1 cellular context compared by ENCODE assay signal in genomic region chr10:5293691-5294550, GRCh38.
TF ChIP-seq lines count a peak whose summit lies in the region.

No MANE protein-coding gene starts in this region.

TF ChIP-seq in HepG2, 621 proteins besides CTCF, POLR2A, EP300 and RAD21 (continued from another document):
- TF ChIP-seq ZFP90 (CRISPR knock-in tag; IDR thresholded peaks at IDR 0.05; ENCODE audit: borderline replicate concordance): no peak
- TF ChIP-seq KDM5B (CRISPR knock-in tag; IDR thresholded peaks at IDR 0.05; ENCODE audit: borderline replicate concordance): 0 out of 2 replicates have a peak, but pooled peaks have one; percentile 20
- no peak for TF ChIP-seq ZBTB1 (CRISPR knock-in tag; IDR thresholded peaks at IDR 0.05; ENCODE audit: borderline replicate concordance)
- no peak for TF ChIP-seq JUN (CRISPR knock-in tag; IDR thresholded peaks at IDR 0.05)
- TF ChIP-seq YY1 (IDR thresholded peaks at IDR 0.05; ENCODE audit: insufficient read depth, insufficient replicate concordance, low read depth, low read length): peak; percentile 33
- no peak for TF ChIP-seq NFYB (CRISPR knock-in tag; IDR thresholded peaks at IDR 0.05)
- 0 out of 2 replicates have a peak, but pooled peaks have one; percentile 23 for TF ChIP-seq HINFP (CRISPR knock-in tag; IDR thresholded peaks at IDR 0.05; ENCODE audit: low read depth)
- TF ChIP-seq PBX3 (CRISPR knock-in tag; IDR thresholded peaks at IDR 0.05; ENCODE audit: borderline replicate concordance): no peak
- TF ChIP-seq ARNTL (CRISPR knock-in tag; IDR thresholded peaks at IDR 0.05): no peak
- no peak for TF ChIP-seq RFX3 (CRISPR knock-in tag; IDR thresholded peaks at IDR 0.05)
- peak; percentile 44; the same call in 1 of the 2 replicates for TF ChIP-seq THAP11 (CRISPR knock-in tag; IDR thresholded peaks at IDR 0.05)
- no peak for TF ChIP-seq TOPORS (CRISPR knock-in tag; IDR thresholded peaks at IDR 0.05)
- TF ChIP-seq NFKBIZ (CRISPR knock-in tag; IDR thresholded peaks at IDR 0.05): no peak
- TF ChIP-seq CERS6 (CRISPR knock-in tag; IDR thresholded peaks at IDR 0.05): no peak
- TF ChIP-seq ZNF280B (CRISPR knock-in tag; IDR thresholded peaks at IDR 0.05; ENCODE audit: borderline replicate concordance): no peak; the same call in 1 of the 2 replicates
- TF ChIP-seq STAG1 (CRISPR knock-in tag; IDR thresholded peaks at IDR 0.05): peak; percentile 83
- TF ChIP-seq MAZ (IDR thresholded peaks at IDR 0.05; ENCODE audit: borderline replicate concordance, low read depth, low read length): no peak
- no peak for TF ChIP-seq MAZ (CRISPR knock-in tag; IDR thresholded peaks at IDR 0.05; ENCODE audit: low read depth)
- TF ChIP-seq ZNF44 (CRISPR knock-in tag; IDR thresholded peaks at IDR 0.05): no peak
- TF ChIP-seq FOXK1 (CRISPR knock-in tag; IDR thresholded peaks at IDR 0.05; ENCODE audit: borderline replicate concordance, low read depth): no peak
- TF ChIP-seq ZMYM4 (CRISPR knock-in tag; IDR thresholded peaks at IDR 0.05): peak; percentile 87
- TF ChIP-seq FOXA3 (CRISPR knock-in tag; IDR thresholded peaks at IDR 0.05): 0 out of 2 replicates have a peak, but pooled peaks have one; percentile 23
- TF ChIP-seq MED1 (CRISPR knock-in tag; IDR thresholded peaks at IDR 0.05): peak; percentile 52; the same call in 1 of the 2 replicates
- TF ChIP-seq ZNF569 (CRISPR knock-in tag; IDR thresholded peaks at IDR 0.05; ENCODE audit: borderline replicate concordance): no peak
- TF ChIP-seq ZBTB3 (CRISPR knock-in tag; IDR thresholded peaks at IDR 0.05; ENCODE audit: borderline replicate concordance, low read depth): no peak
- no peak for TF ChIP-seq NRL (CRISPR knock-in tag; IDR thresholded peaks at IDR 0.05; ENCODE audit: borderline replicate concordance)
- TF ChIP-seq ELK4 (CRISPR knock-in tag; IDR thresholded peaks at IDR 0.05; ENCODE audit: borderline replicate concordance): no peak
- TF ChIP-seq ARID2 (CRISPR knock-in tag; IDR thresholded peaks at IDR 0.05; ENCODE audit: borderline replicate concordance): no peak
- 0 out of 2 replicates have a peak, but pooled peaks have one; percentile 16 for TF ChIP-seq NCOA2 (CRISPR knock-in tag; IDR thresholded peaks at IDR 0.05)
- no peak for TF ChIP-seq HES4 (CRISPR knock-in tag; IDR thresholded peaks at IDR 0.05; ENCODE audit: borderline replicate concordance)
- peak; percentile 59; the same call in 1 of the 2 replicates for TF ChIP-seq REPIN1 (CRISPR knock-in tag; IDR thresholded peaks at IDR 0.05; ENCODE audit: borderline replicate concordance, low read depth)
- no peak for TF ChIP-seq TEF (CRISPR knock-in tag; IDR thresholded peaks at IDR 0.05)
- TF ChIP-seq GABPB1 (CRISPR knock-in tag; IDR thresholded peaks at IDR 0.05): peak; percentile 16; the same call in 1 of the 2 replicates
- TF ChIP-seq TEAD3 (CRISPR knock-in tag; optimal IDR thresholded peaks at IDR 0.05; ENCODE audit: borderline replicate concordance): peak; percentile 39
- no peak for TF ChIP-seq ZNF839 (CRISPR knock-in tag; IDR thresholded peaks at IDR 0.05; ENCODE audit: borderline replicate concordance)
- TF ChIP-seq CBFB (CRISPR knock-in tag; IDR thresholded peaks at IDR 0.05): no peak
- TF ChIP-seq ZSCAN30 (CRISPR knock-in tag; IDR thresholded peaks at IDR 0.05): no peak
- TF ChIP-seq ZKSCAN5 (CRISPR knock-in tag; IDR thresholded peaks at IDR 0.05): no peak
- TF ChIP-seq KLF16 (CRISPR knock-in tag; IDR thresholded peaks at IDR 0.05): 0 out of 4 replicates have a peak, but pooled peaks of 1 of the 2 experiments have one; percentile 36
- TF ChIP-seq ZBTB42 (CRISPR knock-in tag; IDR thresholded peaks at IDR 0.05): no peak
- TF ChIP-seq HNRNPK (IDR thresholded peaks at IDR 0.05; ENCODE audit: low read depth, low read length, poor library complexity, severe bottlenecking): no peak
